In genomic region chr7:80284848-80285247, GRCh38 we compare ENCODE assay signal across 15 cellular contexts.
A peak's percentile ranks its signal among the peaks of the same experiment; 100 is the strongest.
DNase-seq lines count a peak whose midpoint lies in the region; ATAC-seq and TF ChIP-seq lines count a peak whose summit lies in the region.
"Had no signal": no experiment of that assay in that cellular context is flagged by ENCODE, and none has a peak within 500 bp of the region (broad histone marks: within the 10 kb centered on the region; RNA-seq: fewer than 3 reads in every experiment).

No MANE protein-coding gene starts in this region.

- H3K4me2 ChIP-seq in MM.1S (ENCODE audit: low read depth, low read length): no peak overlapping the region

- H3K9me3 ChIP-seq in uterus: no peaks in the 10 kb centered on the region
- no peaks in the 10 kb centered on the region for H3K9me3 ChIP-seq in gastroesophageal sphincter
- no peaks in the 10 kb centered on the region for H3K9me3 ChIP-seq in MM.1S (replicated peaks; ENCODE audit: insufficient read depth, low read length)
- H3K9me3 ChIP-seq: ascending aorta, stomach had no signal

- no peak for TF ChIP-seq EP300 in gastroesophageal sphincter (IDR thresholded peaks at IDR 0.05)

- intact Hi-C loops in uterus (cut with DNase I; ENCODE audit: low total_unique reads): no loop called here

- peaks cover 9% of the 10 kb centered on the region for H3K9me3 Mint-ChIP-seq in progenitor cell of endocrine pancreas (ENCODE audit: low read depth)

- ATAC-seq in gastroesophageal sphincter: no peak

- H3F3A ChIP-seq in MM.1S (ENCODE audit: insufficient read depth, low read length): no peaks in the 10 kb centered on the region

- H3K36me3 Mint-ChIP-seq in progenitor cell of endocrine pancreas (ENCODE audit: insufficient read depth): no peaks in the 10 kb centered on the region

- H3K4me3 ChIP-seq in AG10803 (ENCODE audit: low read length) (no peak overlapping the region), uterus (no peak overlapping the region), gastroesophageal sphincter (no peak overlapping the region), MM.1S (ENCODE audit: low read length) (no peak overlapping the region)
- H3K4me3 ChIP-seq: ascending aorta, stomach had no signal

- H4K20me1 ChIP-seq in MM.1S (ENCODE audit: insufficient read depth, low read length): no peaks in the 10 kb centered on the region

- no peak overlapping the region for H3K9ac ChIP-seq in MM.1S (ENCODE audit: low read length)

- no peaks in the 10 kb centered on the region for H3K27me3 ChIP-seq in uterus
- H3K27me3 ChIP-seq in gastroesophageal sphincter: no peaks in the 10 kb centered on the region
- H3K27me3 ChIP-seq in MM.1S (replicated peaks; ENCODE audit: insufficient read depth, low read length): no peaks in the 10 kb centered on the region
- H3K27me3 ChIP-seq: ascending aorta, stomach had no signal

- no peak overlapping the region for H3K4me3 Mint-ChIP-seq in progenitor cell of endocrine pancreas (ENCODE audit: low read depth)
- H3K4me3 Mint-ChIP-seq: CD8-positive, alpha-beta memory T cell had no signal

- no peak overlapping the region for H2AFZ ChIP-seq in MM.1S (ENCODE audit: low read length)

- H3K27ac ChIP-seq in uterus (no peak overlapping the region), gastroesophageal sphincter (no peak overlapping the region), MM.1S (ENCODE audit: low read length) (no peak overlapping the region)
- H3K27ac ChIP-seq: ascending aorta, stomach had no signal

- H3K9me2 ChIP-seq in MM.1S (replicated peaks; ENCODE audit: insufficient read depth, low read length): no peaks in the 10 kb centered on the region

- peak; percentile 84 for DNase-seq in AG10803 (ENCODE audit: low read depth)
- peak; percentile 57 for DNase-seq in HT1080 (ENCODE audit: low read depth)
- DNase-seq in brain pericyte (ENCODE audit: low read depth, low spot score): peak; percentile 26
- DNase-seq in kidney tubule cell (ENCODE audit: low spot score): peak; percentile 39
- DNase-seq in uterus: no peak
- no peak for DNase-seq in MM.1S
- no peak for DNase-seq in progenitor cell of endocrine pancreas (ENCODE audit: low spot score, unreplicated experiment)
- DNase-seq: activated CD4-positive, CD25-positive, alpha-beta regulatory T cell treated with anti-CD3 and anti-CD28 coated beads, Interleukin-2, amount 50 U/mL, for 72 hours; activated T-cell treated with anti-CD3 and anti-CD28 coated beads, Interleukin-2, amount 50 U/mL, for 1 hour; CD8-positive, alpha-beta memory T cell; NCI-H1417 treated with DMSO at 0.1 percent for 48 hours; NCI-H526 treated with DMSO at 0.1 percent for 48 hours; stomach had no signal

- no peaks in the 10 kb centered on the region for H3K79me2 ChIP-seq in MM.1S (ENCODE audit: low read length)

- TF ChIP-seq POLR2A in uterus (IDR thresholded peaks at IDR 0.05) (no peak), gastroesophageal sphincter (IDR thresholded peaks at IDR 0.05) (no peak)

- H3K27ac Mint-ChIP-seq in progenitor cell of endocrine pancreas: no peak overlapping the region
- H3K27ac Mint-ChIP-seq: CD8-positive, alpha-beta memory T cell had no signal

- H3K27me3 Mint-ChIP-seq in progenitor cell of endocrine pancreas: no peaks in the 10 kb centered on the region
- H3K27me3 Mint-ChIP-seq: CD8-positive, alpha-beta memory T cell had no signal

- H3K4me1 ChIP-seq in uterus: no peaks in the 10 kb centered on the region
- H3K4me1 ChIP-seq in gastroesophageal sphincter: peaks cover 0 to under 1% (median 0%) of the 10 kb centered on the region in 3 donors
- no peaks in the 10 kb centered on the region for H3K4me1 ChIP-seq in MM.1S (ENCODE audit: low read length)
- H3K4me1 ChIP-seq: ascending aorta had no signal

- TF ChIP-seq CTCF in AG10803 (conservative IDR thresholded peaks at IDR 0.05; ENCODE audit: low read length) (no peak), uterus (IDR thresholded peaks at IDR 0.05) (no peak), gastroesophageal sphincter (IDR thresholded peaks at IDR 0.05) (no peak), MM.1S (IDR thresholded peaks at IDR 0.05; ENCODE audit: low read length) (no peak), progenitor cell of endocrine pancreas (IDR thresholded peaks at IDR 0.05; ENCODE audit: unreplicated experiment) (no peak)

- H3K4me1 Mint-ChIP-seq in progenitor cell of endocrine pancreas (ENCODE audit: low read depth): peaks cover 10% of the 10 kb centered on the region
- H3K4me1 Mint-ChIP-seq: CD8-positive, alpha-beta memory T cell had no signal

- H3K36me3 ChIP-seq in uterus (no peaks in the 10 kb centered on the region), gastroesophageal sphincter (no peaks in the 10 kb centered on the region), MM.1S (replicated peaks; ENCODE audit: insufficient read depth, low read length) (no peaks in the 10 kb centered on the region)
- H3K36me3 ChIP-seq: ascending aorta, stomach had no signal

Comparison
In these comparisons a context has a peak if more than half of its experiments do, and no peak if none do; other contexts are left out.
1. DNase-seq: peak in AG10803 (single experiment), HT1080 (single experiment), brain pericyte (single experiment) and kidney tubule cell (single experiment); none in uterus (0 of 2), MM.1S (single experiment) and progenitor cell of endocrine pancreas (single experiment).